In the genomic region with DNA sequence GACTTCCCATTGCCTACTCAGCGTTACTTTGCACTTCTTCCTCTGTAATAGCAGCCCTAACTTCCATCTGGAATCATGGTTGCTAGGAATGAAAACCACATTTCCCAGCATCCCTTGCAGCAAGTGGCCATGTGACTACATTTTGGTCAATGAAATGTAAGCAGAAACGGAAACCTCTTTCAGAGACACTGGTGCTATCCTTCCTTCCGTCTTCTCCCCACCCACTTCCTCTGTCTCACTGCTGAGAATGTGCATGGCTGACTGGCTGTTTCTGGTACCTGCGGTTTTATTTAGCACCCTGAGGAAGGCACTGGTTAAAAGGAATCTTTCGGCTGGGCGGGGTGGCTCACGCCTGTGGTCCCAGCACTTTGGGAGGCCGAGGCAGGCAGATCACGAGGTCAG, we compare ENCODE assay signal across 8 cellular contexts.
DNase-seq lines count a peak whose midpoint lies in the region.

No MANE protein-coding gene starts in this region.

- DNase-seq in NK-92 treated with Interleukin-12 subunit alpha and Interleukin-12 subunit beta, amount 100 ng/mL, for 24 hours (lab: John Stamatoyannopoulos, UW) = peak; percentile 67
- DNase-seq in NK-92 (lab: John Stamatoyannopoulos, UW; ENCODE audit: unreplicated experiment) = no peak
- peak; percentile 26 for DNase-seq in LHCN-M2 (ENCODE audit: low read depth)
- peak; percentile 59 for DNase-seq in activated CD4-positive, CD25-positive, alpha-beta regulatory T cell treated with anti-CD3 and anti-CD28 coated beads, Interleukin-2, amount 50 U/mL, for 72 hours
- DNase-seq in effector CD8-positive, alpha-beta T cell (lab: John Stamatoyannopoulos, UW) = peak; percentile 39
- DNase-seq in stimulated activated CD4-positive, alpha-beta T cell treated with anti-CD3 and anti-CD28 coated beads, TNF-alpha, amount 100 ng/mL, for 4 hours (ENCODE audit: low read depth in 3 of 3) = peak in 2 of 3 experiments; percentile 44 to 56
- DNase-seq in NCI-H526 treated with DMSO at 0.1 percent for 48 hours (lab: John Stamatoyannopoulos, UW) = no peak
- DNase-seq in OCI-M2 (lab: John Stamatoyannopoulos, UW; ENCODE audit: unreplicated experiment) = no peak

Comparison
In these comparisons a context has a peak if more than half of its experiments do, and no peak if none do; other contexts are left out.
1. DNase-seq: peak in NK-92 treated with Interleukin-12 subunit alpha and Interleukin-12 subunit beta, amount 100 ng/mL, for 24 hours (single experiment), LHCN-M2 (single experiment), activated CD4-positive, CD25-positive, alpha-beta regulatory T cell treated with anti-CD3 and anti-CD28 coated beads, Interleukin-2, amount 50 U/mL, for 72 hours (single experiment), effector CD8-positive, alpha-beta T cell (single experiment) and stimulated activated CD4-positive, alpha-beta T cell treated with anti-CD3 and anti-CD28 coated beads, TNF-alpha, amount 100 ng/mL, for 4 hours (2 of 3); none in NK-92 (single experiment), NCI-H526 treated with DMSO at 0.1 percent for 48 hours (single experiment) and OCI-M2 (single experiment).